ENCODE assay signal across 1 cellular context in the genomic region with DNA sequence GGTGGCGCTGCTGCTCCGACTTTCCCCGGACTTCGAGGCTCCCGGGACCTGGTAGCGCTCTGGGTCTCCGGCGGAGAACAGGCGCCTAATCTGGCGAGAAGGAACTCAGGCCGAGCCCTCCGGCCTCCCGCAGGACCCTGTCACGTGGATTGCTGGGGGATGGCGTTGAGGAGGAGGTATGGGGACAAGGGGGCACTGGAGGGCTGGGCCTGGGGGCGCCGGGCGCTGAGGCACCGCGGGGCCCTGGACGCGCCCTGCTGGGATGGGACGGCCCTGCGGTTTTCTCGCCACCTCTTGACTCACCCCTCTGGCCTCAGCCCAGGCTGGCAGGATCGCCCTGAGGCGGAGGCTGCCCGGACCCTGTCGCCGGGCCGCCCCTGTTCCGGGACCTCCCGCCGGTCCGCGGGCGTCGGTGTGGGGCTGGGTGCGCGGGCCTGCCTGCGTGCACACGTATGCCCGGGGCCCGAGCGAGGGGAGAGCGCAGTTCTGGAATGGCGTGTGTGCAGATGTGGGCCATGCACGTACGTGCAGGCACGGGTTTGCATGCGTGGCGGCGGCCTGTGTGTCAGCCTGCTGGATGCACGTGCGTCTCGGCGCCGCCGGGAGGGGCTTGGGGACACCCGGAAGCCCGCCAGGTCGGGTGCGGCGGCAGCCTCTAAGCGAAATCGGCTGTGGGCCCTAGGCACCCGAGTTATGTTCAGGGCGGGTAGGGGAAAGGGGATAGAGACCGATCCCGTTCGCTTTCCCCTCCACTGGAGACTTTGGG.
TF ChIP-seq lines count a peak whose summit lies in the region.

No MANE protein-coding gene starts in this region.

TF ChIP-seq in HepG2, 621 proteins besides CTCF, POLR2A, EP300 and RAD21 (continued from another document and continues in another):
- TF ChIP-seq ZNF430 (CRISPR knock-in tag; IDR thresholded peaks at IDR 0.05) (0 out of 2 replicates have a peak, but pooled peaks have one; percentile 60), ZNF790 (CRISPR knock-in tag; IDR thresholded peaks at IDR 0.05; ENCODE audit: borderline replicate concordance) (0 out of 2 replicates have a peak, but pooled peaks have one; percentile 28), RARA (CRISPR knock-in tag; IDR thresholded peaks at IDR 0.05) (0 out of 2 replicates have a peak, but pooled peaks have one; percentile 11), NFRKB (IDR thresholded peaks at IDR 0.05) (no peak), SKI (IDR thresholded peaks at IDR 0.05; ENCODE audit: partially characterized antibody) (peak; percentile 27), NPAS2 (CRISPR knock-in tag; IDR thresholded peaks at IDR 0.05; ENCODE audit: borderline replicate concordance) (no peak), ZNF574 (CRISPR knock-in tag; IDR thresholded peaks at IDR 0.05) (peak; percentile 39; the same call in 1 of the 2 replicates), THAP8 (CRISPR knock-in tag; IDR thresholded peaks at IDR 0.05; ENCODE audit: borderline replicate concordance) (no peak), ZNF724P (CRISPR knock-in tag; IDR thresholded peaks at IDR 0.05; ENCODE audit: borderline replicate concordance) (0 out of 2 replicates have a peak, but pooled peaks have one; percentile 42), LBX2 (CRISPR knock-in tag; IDR thresholded peaks at IDR 0.05; ENCODE audit: borderline replicate concordance) (no peak), TARDBP (CRISPR knock-in tag; IDR thresholded peaks at IDR 0.05) (peak; percentile 12; the same call in 1 of the 2 replicates), KLF11 (CRISPR knock-in tag; IDR thresholded peaks at IDR 0.05) (no peak), ZNF253 (CRISPR knock-in tag; IDR thresholded peaks at IDR 0.05; ENCODE audit: borderline replicate concordance) (0 out of 2 replicates have a peak, but pooled peaks have one; percentile 26), REPIN1 (CRISPR knock-in tag; IDR thresholded peaks at IDR 0.05; ENCODE audit: borderline replicate concordance, low read depth) (0 out of 2 replicates have a peak, but pooled peaks have one; percentile 6), RBFOX2 (IDR thresholded peaks at IDR 0.05; ENCODE audit: low read depth, low read length) (peak; percentile 84), TP53 (CRISPR knock-in tag; conservative IDR thresholded peaks at IDR 0.05) (no peak), NR0B2 (CRISPR knock-in tag; IDR thresholded peaks at IDR 0.05) (peak; percentile 78; the same call in 1 of the 2 replicates), ZNF75D (CRISPR knock-in tag; IDR thresholded peaks at IDR 0.05; ENCODE audit: borderline replicate concordance) (no peak), ZNF556 (CRISPR knock-in tag; IDR thresholded peaks at IDR 0.05; ENCODE audit: borderline replicate concordance) (0 out of 2 replicates have a peak, but pooled peaks have one; percentile 32), HES4 (CRISPR knock-in tag; IDR thresholded peaks at IDR 0.05; ENCODE audit: borderline replicate concordance) (peak; percentile 51; the same call in 1 of the 2 replicates), BORCS8-MEF2B (CRISPR knock-in tag; IDR thresholded peaks at IDR 0.05) (peak; percentile 39; the same call in 1 of the 2 replicates), ZNF713 (CRISPR knock-in tag; IDR thresholded peaks at IDR 0.05) (0 out of 2 replicates have a peak, but pooled peaks have one; percentile 19), AFF4 (CRISPR knock-in tag; IDR thresholded peaks at IDR 0.05) (no peak; the same call in 1 of the 2 replicates), HIVEP1 (CRISPR knock-in tag; IDR thresholded peaks at IDR 0.05) (peak; percentile 71; the same call in 1 of the 2 replicates), ZSCAN20 (CRISPR knock-in tag; IDR thresholded peaks at IDR 0.05; ENCODE audit: borderline replicate concordance) (peak; percentile 21; the same call in 1 of the 2 replicates), MEIS1 (CRISPR knock-in tag; IDR thresholded peaks at IDR 0.05; ENCODE audit: borderline replicate concordance) (0 out of 2 replicates have a peak, but pooled peaks have one; percentile 30), ZNF549 (CRISPR knock-in tag; IDR thresholded peaks at IDR 0.05) (no peak), MIER3 (CRISPR knock-in tag; IDR thresholded peaks at IDR 0.05; ENCODE audit: borderline replicate concordance) (peak; percentile 25; the same call in 1 of the 2 replicates), BRCA1 (CRISPR knock-in tag; IDR thresholded peaks at IDR 0.05) (no peak), SRSF9 (IDR thresholded peaks at IDR 0.05; ENCODE audit: borderline replicate concordance, insufficient read depth, low read depth, low read length, poor library complexity, severe bottlenecking) (no peak), HMG20A (CRISPR knock-in tag; IDR thresholded peaks at IDR 0.05; ENCODE audit: borderline replicate concordance) (no peak), ZNF367 (CRISPR knock-in tag; IDR thresholded peaks at IDR 0.05; ENCODE audit: borderline replicate concordance) (no peak), THAP9 (CRISPR knock-in tag; IDR thresholded peaks at IDR 0.05; ENCODE audit: borderline replicate concordance) (peak; percentile 38; the same call in 1 of the 2 replicates), YEATS4 (CRISPR knock-in tag; IDR thresholded peaks at IDR 0.05; ENCODE audit: borderline replicate concordance) (peak; percentile 36; the same call in 1 of the 2 replicates), GFI1 (CRISPR knock-in tag; IDR thresholded peaks at IDR 0.05; ENCODE audit: borderline replicate concordance) (peak; percentile 15; the same call in 1 of the 2 replicates), RFXAP (CRISPR knock-in tag; IDR thresholded peaks at IDR 0.05; ENCODE audit: borderline replicate concordance) (no peak)
- TF ChIP-seq, protein P1, sequence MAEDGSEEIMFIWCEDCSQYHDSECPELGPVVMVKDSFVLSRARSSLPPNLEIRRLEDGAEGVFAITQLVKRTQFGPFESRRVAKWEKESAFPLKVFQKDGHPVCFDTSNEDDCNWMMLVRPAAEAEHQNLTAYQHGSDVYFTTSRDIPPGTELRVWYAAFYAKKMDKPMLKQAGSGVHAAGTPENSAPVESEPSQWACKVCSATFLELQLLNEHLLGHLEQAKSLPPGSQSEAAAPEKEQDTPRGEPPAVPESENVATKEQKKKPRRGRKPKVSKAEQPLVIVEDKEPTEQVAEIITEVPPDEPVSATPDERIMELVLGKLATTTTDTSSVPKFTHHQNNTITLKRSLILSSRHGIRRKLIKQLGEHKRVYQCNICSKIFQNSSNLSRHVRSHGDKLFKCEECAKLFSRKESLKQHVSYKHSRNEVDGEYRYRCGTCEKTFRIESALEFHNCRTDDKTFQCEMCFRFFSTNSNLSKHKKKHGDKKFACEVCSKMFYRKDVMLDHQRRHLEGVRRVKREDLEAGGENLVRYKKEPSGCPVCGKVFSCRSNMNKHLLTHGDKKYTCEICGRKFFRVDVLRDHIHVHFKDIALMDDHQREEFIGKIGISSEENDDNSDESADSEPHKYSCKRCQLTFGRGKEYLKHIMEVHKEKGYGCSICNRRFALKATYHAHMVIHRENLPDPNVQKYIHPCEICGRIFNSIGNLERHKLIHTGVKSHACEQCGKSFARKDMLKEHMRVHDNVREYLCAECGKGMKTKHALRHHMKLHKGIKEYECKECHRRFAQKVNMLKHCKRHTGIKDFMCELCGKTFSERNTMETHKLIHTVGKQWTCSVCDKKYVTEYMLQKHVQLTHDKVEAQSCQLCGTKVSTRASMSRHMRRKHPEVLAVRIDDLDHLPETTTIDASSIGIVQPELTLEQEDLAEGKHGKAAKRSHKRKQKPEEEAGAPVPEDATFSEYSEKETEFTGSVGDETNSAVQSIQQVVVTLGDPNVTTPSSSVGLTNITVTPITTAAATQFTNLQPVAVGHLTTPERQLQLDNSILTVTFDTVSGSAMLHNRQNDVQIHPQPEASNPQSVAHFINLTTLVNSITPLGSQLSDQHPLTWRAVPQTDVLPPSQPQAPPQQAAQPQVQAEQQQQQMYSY (CRISPR knock-in tag; IDR thresholded peaks at IDR 0.05) = no peak
- TF ChIP-seq, protein P2, sequence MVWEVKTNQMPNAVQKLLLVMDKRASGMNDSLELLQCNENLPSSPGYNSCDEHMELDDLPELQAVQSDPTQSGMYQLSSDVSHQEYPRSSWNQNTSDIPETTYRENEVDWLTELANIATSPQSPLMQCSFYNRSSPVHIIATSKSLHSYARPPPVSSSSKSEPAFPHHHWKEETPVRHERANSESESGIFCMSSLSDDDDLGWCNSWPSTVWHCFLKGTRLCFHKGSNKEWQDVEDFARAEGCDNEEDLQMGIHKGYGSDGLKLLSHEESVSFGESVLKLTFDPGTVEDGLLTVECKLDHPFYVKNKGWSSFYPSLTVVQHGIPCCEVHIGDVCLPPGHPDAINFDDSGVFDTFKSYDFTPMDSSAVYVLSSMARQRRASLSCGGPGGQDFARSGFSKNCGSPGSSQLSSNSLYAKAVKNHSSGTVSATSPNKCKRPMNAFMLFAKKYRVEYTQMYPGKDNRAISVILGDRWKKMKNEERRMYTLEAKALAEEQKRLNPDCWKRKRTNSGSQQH (CRISPR knock-in tag; IDR thresholded peaks at IDR 0.05; ENCODE audit: low read depth) = 0 out of 2 replicates have a peak, but pooled peaks have one; percentile 29
- TF ChIP-seq, protein P3, sequence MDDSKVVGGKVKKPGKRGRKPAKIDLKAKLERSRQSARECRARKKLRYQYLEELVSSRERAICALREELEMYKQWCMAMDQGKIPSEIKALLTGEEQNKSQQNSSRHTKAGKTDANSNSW (CRISPR knock-in tag; IDR thresholded peaks at IDR 0.05; ENCODE audit: borderline replicate concordance) = 0 out of 2 replicates have a peak, but pooled peaks have one; percentile 72
